In genomic region chr2:111656436-111656835, GRCh38 we compare ENCODE assay signal across 19 cellular contexts.
DNase-seq lines count a peak whose midpoint lies in the region; TF ChIP-seq lines count a peak whose summit lies in the region.
"Had no signal": no experiment of that assay in that cellular context is flagged by ENCODE, and none has a peak within 500 bp of the region (broad histone marks: within the 10 kb centered on the region; RNA-seq: fewer than 3 reads in every experiment).

No MANE protein-coding gene starts in this region.

- no peak overlapping the region for H3K4me3 ChIP-seq in coronary artery
- no peak overlapping the region for H3K4me3 ChIP-seq in SK-N-SH (ENCODE audit: low read depth in 2 of 2, low read length in 1 of 2)
- H3K4me3 ChIP-seq: A549 had no signal

- no peak for TF ChIP-seq EP300 in SK-N-SH (IDR thresholded peaks at IDR 0.05; ENCODE audit: borderline replicate concordance in 1 of 2, low read depth in 1 of 2, low read length in 1 of 2)

- H3K27me3 ChIP-seq in SK-N-SH (ENCODE audit: insufficient read depth): no peaks in the 10 kb centered on the region

- TF ChIP-seq RAD21 in SK-N-SH (IDR thresholded peaks at IDR 0.05; ENCODE audit: low read length): no peak

- H3K79me2 ChIP-seq in SK-N-SH (ENCODE audit: insufficient read depth): no peaks in the 10 kb centered on the region

- no peaks in the 10 kb centered on the region for H3F3A ChIP-seq in SK-N-SH (replicated peaks; ENCODE audit: insufficient read depth)

- WGBS in SK-N-SH (ENCODE audit: low lambda C conversion rate): 89% methylated on average over 9 of the region's 9 CpGs

- TF ChIP-seq CTCF in coronary artery (IDR thresholded peaks at IDR 0.05) (no peak), mesothelial cell of epicardium (IDR thresholded peaks at IDR 0.05; ENCODE audit: unreplicated experiment) (no peak), osteocyte (IDR thresholded peaks at IDR 0.05) (no peak), SK-N-SH (IDR thresholded peaks at IDR 0.05) (no peak)

- no peaks in the 10 kb centered on the region for H3K36me3 Mint-ChIP-seq in activated CD4-positive, alpha-beta T cell treated with anti-CD3 and anti-CD28 coated beads, Interleukin-2, amount 10 ng/mL, durations not matched to agents 24 days and 14 days (ENCODE audit: low read depth)
- H3K36me3 Mint-ChIP-seq in mesothelial cell of epicardium: no peaks in the 10 kb centered on the region
- H3K36me3 Mint-ChIP-seq in osteocyte (ENCODE audit: unreplicated experiment): no peaks in the 10 kb centered on the region

- H3K9ac ChIP-seq in SK-N-SH: no peak overlapping the region

- H3K9me3 Mint-ChIP-seq in activated CD4-positive, alpha-beta T cell treated with anti-CD3 and anti-CD28 coated beads, Interleukin-2, amount 10 ng/mL, durations not matched to agents 24 days and 14 days: no peaks in the 10 kb centered on the region
- peaks cover 8% of the 10 kb centered on the region for H3K9me3 Mint-ChIP-seq in mesothelial cell of epicardium
- peaks cover 3% of the 10 kb centered on the region for H3K9me3 Mint-ChIP-seq in osteocyte (ENCODE audit: unreplicated experiment)
- H3K9me3 Mint-ChIP-seq: CD4-positive, alpha-beta T cell; H9 had no signal

- H3K27me3 Mint-ChIP-seq in activated CD4-positive, alpha-beta T cell treated with anti-CD3 and anti-CD28 coated beads, Interleukin-2, amount 10 ng/mL, durations not matched to agents 24 days and 14 days: peaks cover 36% of the 10 kb centered on the region
- H3K27me3 Mint-ChIP-seq in mesothelial cell of epicardium (ENCODE audit: low read depth) (no peaks in the 10 kb centered on the region), osteocyte (ENCODE audit: unreplicated experiment) (no peaks in the 10 kb centered on the region)
- H3K27me3 Mint-ChIP-seq: CD4-positive, alpha-beta T cell had no signal

- H3K36me3 ChIP-seq in SK-N-SH (replicated peaks in 1 of 2; ENCODE audit: control insufficient read depth in 1 of 2, insufficient read depth in 2 of 2, low read length in 1 of 2): no peaks in the 10 kb centered on the region

- H3K4me2 ChIP-seq in SK-N-SH: no peak overlapping the region
- H3K4me2 ChIP-seq: A549 had no signal

- H3K27ac Mint-ChIP-seq in activated CD4-positive, alpha-beta T cell treated with anti-CD3 and anti-CD28 coated beads, Interleukin-2, amount 10 ng/mL, durations not matched to agents 24 days and 14 days: no peak overlapping the region
- H3K27ac Mint-ChIP-seq in mesothelial cell of epicardium (peak overlapping the region; percentile 11), osteocyte (ENCODE audit: unreplicated experiment) (no peak overlapping the region)
- H3K27ac Mint-ChIP-seq: CD4-positive, alpha-beta T cell; H9 had no signal

- intact Hi-C loops in activated CD4-positive, alpha-beta T cell treated with anti-CD3 and anti-CD28 coated beads, Interleukin-2, amount 10 ng/mL, durations not matched to agents 24 days and 14 days (cut with micrococcal nuclease): no loop called here

- no peaks in the 10 kb centered on the region for H3K9me2 ChIP-seq in SK-N-SH

- H3K4me3 Mint-ChIP-seq in activated CD4-positive, alpha-beta T cell treated with anti-CD3 and anti-CD28 coated beads, Interleukin-2, amount 10 ng/mL, durations not matched to agents 24 days and 14 days: no peak overlapping the region
- H3K4me3 Mint-ChIP-seq in mesothelial cell of epicardium: no peak overlapping the region
- no peak overlapping the region for H3K4me3 Mint-ChIP-seq in osteocyte (ENCODE audit: unreplicated experiment)
- H3K4me3 Mint-ChIP-seq: CD4-positive, alpha-beta T cell; H9 had no signal

- no peaks in the 10 kb centered on the region for H4K20me1 ChIP-seq in SK-N-SH (ENCODE audit: insufficient read depth)

- H3K27ac ChIP-seq in coronary artery (no peak overlapping the region), SK-N-SH (ENCODE audit: low read depth in 2 of 2, low read length in 1 of 2) (no peak overlapping the region)
- H3K27ac ChIP-seq: 22Rv1, C4-2B had no signal

- no peak overlapping the region for H2AFZ ChIP-seq in SK-N-SH (ENCODE audit: low read depth)

- H3K4me1 Mint-ChIP-seq in activated CD4-positive, alpha-beta T cell treated with anti-CD3 and anti-CD28 coated beads, Interleukin-2, amount 10 ng/mL, durations not matched to agents 24 days and 14 days: peaks cover 15% of the 10 kb centered on the region
- peaks cover 32% of the 10 kb centered on the region for H3K4me1 Mint-ChIP-seq in mesothelial cell of epicardium
- peaks cover 17% of the 10 kb centered on the region for H3K4me1 Mint-ChIP-seq in osteocyte (ENCODE audit: unreplicated experiment)

- POLR2A ChIA-PET in SK-N-SH (lab: Yijun Ruan, JAX): no interaction called here

- no peaks in the 10 kb centered on the region for H3K9me3 ChIP-seq in SK-N-SH
- H3K9me3 ChIP-seq: A549, Caco-2 had no signal

- CTCF ChIA-PET in SK-N-SH (lab: Yijun Ruan, JAX): no interaction called here

- peak; percentile 34 for DNase-seq in activated CD4-positive, alpha-beta T cell treated with anti-CD3 and anti-CD28 coated beads, Interleukin-2, amount 10 ng/mL, durations not matched to agents 24 days and 14 days
- DNase-seq in activated CD4-positive, alpha-beta T cell treated with anti-CD3 and anti-CD28 coated beads, Interleukin-2, amount 50 U/mL, for 4 hours: no peak
- DNase-seq in coronary artery (ENCODE audit: low spot score): peak; percentile 46
- DNase-seq in mesothelial cell of epicardium (ENCODE audit: low spot score in 2 of 2, unreplicated experiment in 2 of 2): no peak
- DNase-seq in osteocyte (ENCODE audit: extremely low spot score, unreplicated experiment): peak; percentile 76
- no peak for DNase-seq in DMS153 treated with DMSO at 0.1 percent for 48 hours (lab: John Stamatoyannopoulos, UW; ENCODE audit: unreplicated experiment)
- no peak for DNase-seq in NCI-H226
- no peak for DNase-seq in SK-N-SH
- DNase-seq: AML-193; Caco-2; CD4-positive, alpha-beta T cell; DMS153; DMS79 treated with DMSO at 0.1 percent for 48 hours; GF-D8; GOT3; H9 had no signal

- H3K4me1 ChIP-seq in SK-N-SH (ENCODE audit: control insufficient read depth in 1 of 2, insufficient read depth in 2 of 2, low read depth in 1 of 2, low read length in 1 of 2): peaks cover 0 to 5% of the 10 kb centered on the region in 2 experiments; a peak in 1 of 4 replicates

TF ChIP-seq in SK-N-SH, 30 proteins besides CTCF, POLR2A, EP300 and RAD21:
- TF ChIP-seq REST (IDR thresholded peaks at IDR 0.05; ENCODE audit: low read depth, low read length): no peak
- TF ChIP-seq NRF1 (IDR thresholded peaks at IDR 0.05; ENCODE audit: low read depth, low read length): no peak
- TF ChIP-seq GABPA (IDR thresholded peaks at IDR 0.05; ENCODE audit: low read depth): no peak
- TF ChIP-seq JUND (IDR thresholded peaks at IDR 0.05): no peak
- TF ChIP-seq TAF1 (IDR thresholded peaks at IDR 0.05; ENCODE audit: borderline replicate concordance, low read depth, low read length): no peak
- TF ChIP-seq FOXM1 (IDR thresholded peaks at IDR 0.05; ENCODE audit: low read depth): no peak
- no peak for TF ChIP-seq ZBTB33 (IDR thresholded peaks at IDR 0.05; ENCODE audit: borderline replicate concordance, low read depth)
- TF ChIP-seq FOSL2 (IDR thresholded peaks at IDR 0.05; ENCODE audit: borderline replicate concordance, low read depth): no peak

Comparison
In these comparisons a context has a peak if more than half of its experiments do, and no peak if none do; other contexts are left out.
1. DNase-seq: peak in activated CD4-positive, alpha-beta T cell treated with anti-CD3 and anti-CD28 coated beads, Interleukin-2, amount 10 ng/mL, durations not matched to agents 24 days and 14 days (single experiment), coronary artery (single experiment) and osteocyte (single experiment); none in activated CD4-positive, alpha-beta T cell treated with anti-CD3 and anti-CD28 coated beads, Interleukin-2, amount 50 U/mL, for 4 hours (0 of 2), mesothelial cell of epicardium (0 of 2), DMS153 treated with DMSO at 0.1 percent for 48 hours (single experiment), NCI-H226 (single experiment) and SK-N-SH (single experiment).